Comparison of ENCODE assay signal across 30 cellular contexts in genomic region chr12:126903180-126903876, GRCh38.
"Had no signal": no experiment of that assay in that cellular context is flagged by ENCODE, and none has a peak within 500 bp of the region (broad histone marks: within the 10 kb centered on the region; RNA-seq: fewer than 3 reads in every experiment).

No MANE protein-coding gene starts in this region.

- DNase-seq: hippocampal formation; immature natural killer cell; kidney; left colon; left lung; lower lobe of right lung; mammary epithelial cell; mesenchymal stem cell; naive B cell; natural killer cell; nephron progenitor cell; ovary; right lobe of liver; stimulated activated CD4-positive, alpha-beta T cell treated with anti-CD3 and anti-CD28 coated beads, Interleukin-1b, Interleukin-23, amount 100 ng/mL, for 48 hours; stimulated activated CD4-positive, alpha-beta T cell treated with anti-CD3 and anti-CD28 coated beads, Interleukin-2, amount 100 ng/mL, for 48 hours; stimulated activated CD4-positive, alpha-beta T cell treated with anti-CD3 and anti-CD28 coated beads, Interleukin-4, amount 100 ng/mL, for 4 hours; stimulated activated CD8-positive, alpha-beta memory T cell treated with anti-CD3 and anti-CD28 coated beads, Interleukin-4, amount 100 ng/mL, for 48 hours; stimulated activated naive CD8-positive, alpha-beta T cell treated with anti-CD3 and anti-CD28 coated beads, Interleukin-15, Interleukin-2, amounts not matched to agents 100 U/mL and 50 U/mL, for 24 hours; stomach; testis; thyroid gland; transverse colon; upper lobe of left lung had no signal

- H3K9me3 Mint-ChIP-seq: mesothelial cell of epicardium, nephron progenitor cell had no signal

- H3K36me3 ChIP-seq: left lung, lower lobe of right lung, neural progenitor cell, ovary, right atrium auricular region, right lobe of liver, stomach, thyroid gland, transverse colon, upper lobe of left lung, vagina had no signal

- ATAC-seq: left colon; left lung; lower lobe of right lung; natural killer cell; right lobe of liver; stimulated activated memory B cell treated with anti-CD40 and anti-IgM and Interleukin-4, amounts not matched to agents 10 μg/mL and 1 μg/mL and 100 μg/mL, for 72 hours; stimulated activated naive CD8-positive, alpha-beta T cell treated with anti-CD3 and anti-CD28 coated beads, Interleukin-15, Interleukin-2, amounts not matched to agents 100 U/mL and 50 U/mL, for 24 hours had no signal

- H3K9me3 ChIP-seq: left lung, lower lobe of right lung, ovary, right atrium auricular region, right lobe of liver, stomach, testis, thyroid gland, transverse colon, upper lobe of left lung, vagina had no signal

- H3K4me1 Mint-ChIP-seq: naive B cell, natural killer cell, nephron progenitor cell had no signal

- H3K4me3 Mint-ChIP-seq: immature natural killer cell; mesothelial cell of epicardium; naive B cell; natural killer cell; nephron progenitor cell; neural progenitor cell; stimulated activated memory B cell treated with anti-CD40 and anti-IgM and Interleukin-4, amounts not matched to agents 10 μg/mL and 1 μg/mL and 100 μg/mL, for 72 hours had no signal

- H3K27ac Mint-ChIP-seq: immature natural killer cell; mesothelial cell of epicardium; naive B cell; natural killer cell; nephron progenitor cell; neural progenitor cell; progenitor cell of endocrine pancreas; stimulated activated memory B cell treated with anti-CD40 and anti-IgM and Interleukin-4, amounts not matched to agents 10 μg/mL and 1 μg/mL and 100 μg/mL, for 72 hours had no signal

- H3K27me3 Mint-ChIP-seq: stimulated activated memory B cell treated with anti-CD40 and anti-IgM and Interleukin-4, amounts not matched to agents 10 μg/mL and 1 μg/mL and 100 μg/mL, for 72 hours had no signal

- H3K4me3 ChIP-seq: left lung, lower lobe of right lung, neural progenitor cell, ovary, right atrium auricular region, right lobe of liver, smooth muscle cell, stomach, testis, thyroid gland, transverse colon, upper lobe of left lung, vagina had no signal

- H3K27me3 ChIP-seq: neural progenitor cell, ovary, right atrium auricular region, right lobe of liver, testis, thyroid gland, upper lobe of left lung, vagina had no signal

- H3K4me2 ChIP-seq: smooth muscle cell had no signal

- H3K9ac ChIP-seq: neural progenitor cell had no signal

- H3K27ac ChIP-seq: left lung, lower lobe of right lung, neural progenitor cell, ovary, right atrium auricular region, right lobe of liver, stomach, testis, thyroid gland, transverse colon, upper lobe of left lung, vagina had no signal

- H3K36me3 Mint-ChIP-seq: immature natural killer cell; mesothelial cell of epicardium; naive B cell; natural killer cell; neural progenitor cell; stimulated activated memory B cell treated with anti-CD40 and anti-IgM and Interleukin-4, amounts not matched to agents 10 μg/mL and 1 μg/mL and 100 μg/mL, for 72 hours had no signal

- H3K4me1 ChIP-seq: left lung, lower lobe of right lung, right atrium auricular region, right lobe of liver, stomach, testis, thyroid gland, transverse colon, upper lobe of left lung, vagina had no signal
